Comparison of ENCODE assay signal across 1 cellular context in genomic region chr5:10295619-10296326, GRCh38.
TF ChIP-seq lines count a peak whose summit lies in the region.

No MANE protein-coding gene starts in this region.

TF ChIP-seq in endothelial cell of umbilical vein, 7 proteins besides CTCF, POLR2A, EP300 and RAD21:
- TF ChIP-seq JUN (IDR thresholded peaks at IDR 0.05; ENCODE audit: borderline replicate concordance, insufficient read depth, insufficient read length, low read depth), result no peak
- no peak for TF ChIP-seq EZH2 (IDR thresholded peaks at IDR 0.05; ENCODE audit: borderline replicate concordance, low read depth, low read length, severe bottlenecking)
- TF ChIP-seq GATA2 (IDR thresholded peaks at IDR 0.05; ENCODE audit: insufficient read depth, insufficient read length, low read depth, low read length), result no peak
- TF ChIP-seq MAX (IDR thresholded peaks at IDR 0.05; ENCODE audit: insufficient read depth, insufficient read length), result no peak
- peak; percentile 26 for TF ChIP-seq POLR2AphosphoS5 (IDR thresholded peaks at IDR 0.05; ENCODE audit: insufficient read depth, low read depth, low read length)
- TF ChIP-seq MYC (IDR thresholded peaks at IDR 0.05; ENCODE audit: low read depth, low read length), result no peak
